ENCODE assay signal across 14 cellular contexts in the genomic region with DNA sequence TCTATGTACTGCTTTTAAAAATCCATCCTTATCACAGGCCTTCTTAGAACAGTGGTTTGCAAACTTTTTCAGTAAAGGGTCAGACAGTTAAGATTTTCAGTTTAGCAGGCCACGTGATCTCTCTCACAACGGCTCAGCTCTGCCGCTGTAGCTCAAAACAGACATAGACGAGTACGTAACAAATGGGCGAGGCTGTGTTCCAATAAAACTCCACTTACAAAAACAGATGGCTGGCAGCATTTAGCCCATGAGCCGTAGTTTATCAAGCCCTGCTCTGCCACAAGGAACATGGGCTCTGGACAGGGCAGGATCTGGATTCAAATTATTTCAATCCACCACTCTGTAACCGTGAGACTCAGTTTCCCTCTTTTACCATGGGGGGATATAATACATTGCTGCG.
DNase-seq lines count a peak whose midpoint lies in the region; ATAC-seq and TF ChIP-seq lines count a peak whose summit lies in the region.
"Had no signal": no experiment of that assay in that cellular context is flagged by ENCODE, and none has a peak within 500 bp of the region (broad histone marks: within the 10 kb centered on the region; RNA-seq: fewer than 3 reads in every experiment).

No MANE protein-coding gene starts in this region.

- H4K91ac ChIP-seq in neuronal stem cell (ENCODE audit: low read depth, low read length, poor library complexity): no peak overlapping the region

- no peak overlapping the region for H2BK5ac ChIP-seq in neuronal stem cell (ENCODE audit: low read length)

- H3K4me3 Mint-ChIP-seq in brain: peak overlapping the region in 2 of 5 experiments; percentile 17 to 23
- no peak overlapping the region for H3K4me3 Mint-ChIP-seq in stimulated activated effector memory CD8-positive, alpha-beta T cell treated with anti-CD3 and anti-CD28 coated beads, Interleukin-12 subunit alpha, Interleukin-12 subunit beta, amount 100 ng/mL, for 72 hours
- H3K4me3 Mint-ChIP-seq: activated CD4-positive, alpha-beta T cell treated with anti-CD3 and anti-CD28 coated beads, Interleukin-2, amount 10 ng/mL, durations not matched to agents 24 days and 14 days; activated T-helper 1 cell treated with anti-CD3 and anti-CD28 coated beads, Interleukin-12 subunit alpha, Interleukin-12 subunit beta, Interleukin-2, Interleukin-4 antibody, amounts not matched to agents 30 ng/mL and 10 ng/mL and 1 ng/mL, durations not matched to agents 14 hours and 24 hours and 36 hours; CD4-positive, CD25-positive, alpha-beta regulatory T cell; stimulated activated naive CD8-positive, alpha-beta T cell treated with anti-CD3 and anti-CD28 coated beads, Interleukin-15, Interleukin-2, amounts not matched to agents 100 ng/mL and 50 ng/mL, for 24 hours had no signal

- no peak overlapping the region for H2BK120ac ChIP-seq in neuronal stem cell (ENCODE audit: low read depth, low read length)

- H3K4me3 ChIP-seq in subcutaneous abdominal adipose tissue (ENCODE audit: low read depth in 1 of 5, low read length in 5 of 5) (no peak overlapping the region), neuronal stem cell (ENCODE audit: low read length in 2 of 2) (no peak overlapping the region)

- H2BK15ac ChIP-seq in neuronal stem cell (ENCODE audit: low read length): no peak overlapping the region

- no CpG with 5 or more reads among the region's 9 CpGs for WGBS in neuronal stem cell (ENCODE audit: extremely low coverage in 2 of 2, insufficient read length in 2 of 2, insufficient replicate concordance in 1 of 2), 2 donors

- no peak overlapping the region for H4K8ac ChIP-seq in neuronal stem cell (ENCODE audit: low read depth, low read length)

- no peak overlapping the region for H3K14ac ChIP-seq in neuronal stem cell (ENCODE audit: low read length)

- H3K9ac ChIP-seq in subcutaneous abdominal adipose tissue (ENCODE audit: low read length in 5 of 5): peak overlapping the region in 1 of 5 donors; percentile 59
- no peak overlapping the region for H3K9ac ChIP-seq in neuronal stem cell (ENCODE audit: low read depth, low read length, poor library complexity)

- DNase-seq in LHCN-M2 (ENCODE audit: low read depth) (peak; percentile 19), left kidney (ENCODE audit: low read depth, low spot score) (peak; percentile 34), neuronal stem cell (ENCODE audit: low spot score) (no peak), NOMO-1 treated with dmso at 0.1 percent for 144 hours (lab: John Stamatoyannopoulos, UW; ENCODE audit: unreplicated experiment) (no peak), H4 (ENCODE audit: low spot score) (no peak)
- no peak for DNase-seq in stimulated activated effector memory CD8-positive, alpha-beta T cell treated with anti-CD3 and anti-CD28 coated beads, Interleukin-12 subunit alpha, Interleukin-12 subunit beta, amount 100 ng/mL, for 72 hours (ENCODE audit: low spot score in 2 of 2)
- DNase-seq: activated CD4-positive, alpha-beta T cell treated with anti-CD3 and anti-CD28 coated beads, Interleukin-2, amount 10 ng/mL, durations not matched to agents 24 days and 14 days; CD4-positive, CD25-positive, alpha-beta regulatory T cell; effector memory CD4-positive, alpha-beta T cell; NCI-H1048 had no signal

- no peak overlapping the region for H2AFZ ChIP-seq in neuronal stem cell (ENCODE audit: low read length)

- no peak overlapping the region for H3K4me2 ChIP-seq in neuronal stem cell (ENCODE audit: insufficient read depth, low read length, poor library complexity, severe bottlenecking)

- H3K36me3 ChIP-seq in subcutaneous abdominal adipose tissue (ENCODE audit: control insufficient read depth in 5 of 5, insufficient read depth in 5 of 5, low read length in 5 of 5): no peaks in the 10 kb centered on the region
- H3K36me3 ChIP-seq in neuronal stem cell (replicated peaks in 1 of 2; ENCODE audit: control insufficient read depth in 2 of 2, insufficient read depth in 2 of 2, low read length in 2 of 2): no peaks in the 10 kb centered on the region

- H2AK5ac ChIP-seq in neuronal stem cell (ENCODE audit: low read depth, low read length): no peak overlapping the region

- H3K27me3 Mint-ChIP-seq in brain: no peaks in the 10 kb centered on the region
- H3K27me3 Mint-ChIP-seq: activated CD4-positive, alpha-beta T cell treated with anti-CD3 and anti-CD28 coated beads, Interleukin-2, amount 10 ng/mL, durations not matched to agents 24 days and 14 days; CD4-positive, CD25-positive, alpha-beta regulatory T cell; stimulated activated naive CD8-positive, alpha-beta T cell treated with anti-CD3 and anti-CD28 coated beads, Interleukin-15, Interleukin-2, amounts not matched to agents 100 ng/mL and 50 ng/mL, for 24 hours had no signal

- H3K27ac ChIP-seq in subcutaneous abdominal adipose tissue (ENCODE audit: low read depth, low read length): peak overlapping the region; percentile 34
- H3K27ac ChIP-seq in neuronal stem cell (replicated peaks; ENCODE audit: low read length): no peak overlapping the region

- peak overlapping the region; percentile 20 to 80 (median 38) for H3K27ac Mint-ChIP-seq in brain
- H3K27ac Mint-ChIP-seq in stimulated activated effector memory CD8-positive, alpha-beta T cell treated with anti-CD3 and anti-CD28 coated beads, Interleukin-12 subunit alpha, Interleukin-12 subunit beta, amount 100 ng/mL, for 72 hours: no peak overlapping the region
- H3K27ac Mint-ChIP-seq: activated CD4-positive, alpha-beta T cell treated with anti-CD3 and anti-CD28 coated beads, Interleukin-2, amount 10 ng/mL, durations not matched to agents 24 days and 14 days; activated T-helper 1 cell treated with anti-CD3 and anti-CD28 coated beads, Interleukin-12 subunit alpha, Interleukin-12 subunit beta, Interleukin-2, Interleukin-4 antibody, amounts not matched to agents 30 ng/mL and 10 ng/mL and 1 ng/mL, durations not matched to agents 14 hours and 24 hours and 36 hours; stimulated activated naive CD8-positive, alpha-beta T cell treated with anti-CD3 and anti-CD28 coated beads, Interleukin-15, Interleukin-2, amounts not matched to agents 100 ng/mL and 50 ng/mL, for 24 hours had no signal

- H3K4me1 ChIP-seq in subcutaneous abdominal adipose tissue (ENCODE audit: control insufficient read depth in 5 of 5, insufficient read depth in 5 of 5, low read length in 5 of 5) (peaks cover 7 to 33% (median 20%) of the 10 kb centered on the region in 5 donors), neuronal stem cell (ENCODE audit: control insufficient read depth in 2 of 2, insufficient read depth in 1 of 2, low read depth in 1 of 2, low read length in 2 of 2) (peaks cover 0 to 2% of the 10 kb centered on the region in 2 donors)

- no peak overlapping the region for H2BK12ac ChIP-seq in neuronal stem cell (ENCODE audit: low read length)

- H3K18ac ChIP-seq in neuronal stem cell (ENCODE audit: low read length): no peak overlapping the region

- H3K9me3 Mint-ChIP-seq in brain: no peaks in the 10 kb centered on the region
- H3K9me3 Mint-ChIP-seq in stimulated activated effector memory CD8-positive, alpha-beta T cell treated with anti-CD3 and anti-CD28 coated beads, Interleukin-12 subunit alpha, Interleukin-12 subunit beta, amount 100 ng/mL, for 72 hours: no peaks in the 10 kb centered on the region
- H3K9me3 Mint-ChIP-seq: activated CD4-positive, alpha-beta T cell treated with anti-CD3 and anti-CD28 coated beads, Interleukin-2, amount 10 ng/mL, durations not matched to agents 24 days and 14 days; activated T-helper 1 cell treated with anti-CD3 and anti-CD28 coated beads, Interleukin-12 subunit alpha, Interleukin-12 subunit beta, Interleukin-2, Interleukin-4 antibody, amounts not matched to agents 30 ng/mL and 10 ng/mL and 1 ng/mL, durations not matched to agents 14 hours and 24 hours and 36 hours; stimulated activated naive CD8-positive, alpha-beta T cell treated with anti-CD3 and anti-CD28 coated beads, Interleukin-15, Interleukin-2, amounts not matched to agents 100 ng/mL and 50 ng/mL, for 24 hours had no signal

- no peak overlapping the region for H3K23ac ChIP-seq in neuronal stem cell (ENCODE audit: low read depth, low read length, poor library complexity)

- TF ChIP-seq CTCF in brain (conservative IDR thresholded peaks at IDR 0.05): no peak

- no peaks in the 10 kb centered on the region for H3K36me3 Mint-ChIP-seq in brain
- no peaks in the 10 kb centered on the region for H3K36me3 Mint-ChIP-seq in stimulated activated effector memory CD8-positive, alpha-beta T cell treated with anti-CD3 and anti-CD28 coated beads, Interleukin-12 subunit alpha, Interleukin-12 subunit beta, amount 100 ng/mL, for 72 hours

- H3K27me3 ChIP-seq in subcutaneous abdominal adipose tissue (ENCODE audit: control insufficient read depth in 5 of 5, insufficient read depth in 4 of 5, low read length in 5 of 5) (no peaks in the 10 kb centered on the region), neuronal stem cell (ENCODE audit: control insufficient read depth in 3 of 3, insufficient read depth in 3 of 3, low read depth in 1 of 3, low read length in 3 of 3) (no peaks in the 10 kb centered on the region)

- H3K9me3 ChIP-seq in subcutaneous abdominal adipose tissue (ENCODE audit: control insufficient read depth in 5 of 5, low read length in 5 of 5) (no peaks in the 10 kb centered on the region), neuronal stem cell (replicated peaks in 1 of 2; ENCODE audit: control insufficient read depth in 2 of 2, insufficient read depth in 1 of 2, low read depth in 1 of 2, low read length in 2 of 2) (no peaks in the 10 kb centered on the region)

- peaks cover 64% of the 10 kb centered on the region for H3K4me1 Mint-ChIP-seq in brain
- peaks cover 3% of the 10 kb centered on the region for H3K4me1 Mint-ChIP-seq in stimulated activated effector memory CD8-positive, alpha-beta T cell treated with anti-CD3 and anti-CD28 coated beads, Interleukin-12 subunit alpha, Interleukin-12 subunit beta, amount 100 ng/mL, for 72 hours

- H3K4ac ChIP-seq in neuronal stem cell (ENCODE audit: low read length): no peak overlapping the region

- H3K79me1 ChIP-seq in neuronal stem cell (ENCODE audit: low read depth, low read length): peaks cover 2% of the 10 kb centered on the region

- ATAC-seq in stimulated activated effector memory CD8-positive, alpha-beta T cell treated with anti-CD3 and anti-CD28 coated beads, Interleukin-12 subunit alpha, Interleukin-12 subunit beta, amount 100 ng/mL, for 72 hours: no peak

Comparison
In these comparisons a context has a peak if more than half of its experiments do, and no peak if none do; other contexts are left out.
1. DNase-seq: peak in LHCN-M2 (single experiment) and left kidney (single experiment); none in neuronal stem cell (single experiment), stimulated activated effector memory CD8-positive, alpha-beta T cell treated with anti-CD3 and anti-CD28 coated beads, Interleukin-12 subunit alpha, Interleukin-12 subunit beta, amount 100 ng/mL, for 72 hours (0 of 2), NOMO-1 treated with dmso at 0.1 percent for 144 hours (single experiment) and H4 (single experiment).